Comparison of ENCODE assay signal across 19 cellular contexts in the genomic region with DNA sequence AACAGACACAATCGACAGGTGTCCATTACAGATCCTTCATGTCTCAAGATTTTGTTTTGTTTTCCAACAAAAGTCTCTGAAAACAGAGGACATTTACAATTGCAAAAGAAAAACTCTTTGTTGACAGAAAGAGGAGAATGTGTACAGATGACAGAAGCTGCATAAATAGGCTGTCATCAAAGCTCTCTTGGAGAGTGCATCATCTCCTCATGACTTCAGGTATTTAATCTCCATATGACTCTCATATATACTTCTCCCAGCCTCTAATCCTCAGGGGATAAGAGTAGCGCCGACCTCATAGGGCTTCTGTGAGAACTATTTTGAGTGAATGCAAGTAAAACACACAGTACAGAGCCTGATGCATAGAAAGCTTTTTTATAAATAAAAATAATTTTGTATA. TPM values are rescaled to one million over a fixed set of nuclear protein-coding genes. Genes with fewer than 3 reads are reported as not detected.
DNase-seq lines count a peak whose midpoint lies in the region; ATAC-seq, FAIRE-seq and TF ChIP-seq lines count a peak whose summit lies in the region.
"Had no signal": no experiment of that assay in that cellular context is flagged by ENCODE, and none has a peak within 500 bp of the region (broad histone marks: within the 10 kb centered on the region; RNA-seq: fewer than 3 reads in every experiment).

No MANE protein-coding gene starts in this region.

- peaks cover 2% of the 10 kb centered on the region; the same call in 1 of the 2 replicates for H3K9me1 ChIP-seq in IMR-90 (ENCODE audit: insufficient read depth, low read length)

- no peak overlapping the region for H4K5ac ChIP-seq in IMR-90 (ENCODE audit: low read depth, low read length)

- H3K4me3 Mint-ChIP-seq in astrocyte (ENCODE audit: unreplicated experiment), result no peak overlapping the region
- H3K4me3 Mint-ChIP-seq in activated naive CD4-positive, alpha-beta T cell treated with anti-CD3 and anti-CD28 coated beads, Interleukin-2, amount 10 ng/mL, durations not matched to agents 7 days and 5 days, result no peak overlapping the region
- H3K4me3 Mint-ChIP-seq: CD14-positive monocyte, H9 had no signal

- no TSS peak for BruUV-seq in IMR-90 (replicated peaks; lab: Mats Ljungman, UMichigan)

- H3K27me3 ChIP-seq in IMR-90 (ENCODE audit: control insufficient read depth, insufficient read depth, low read length) (no peaks in the 10 kb centered on the region), astrocyte (ENCODE audit: insufficient read depth, low read length) (no peaks in the 10 kb centered on the region)
- H3K27me3 ChIP-seq: MG63, Peyer's patch had no signal

- H3K27ac ChIP-seq in IMR-90 (ENCODE audit: insufficient read depth, low read length), result no peak overlapping the region; the same call in 1 of the 2 replicates
- H3K27ac ChIP-seq in astrocyte (ENCODE audit: low read depth, low read length), result peak overlapping the region; percentile 76
- H3K27ac ChIP-seq: Peyer's patch had no signal

- H3K27ac Mint-ChIP-seq in astrocyte (ENCODE audit: unreplicated experiment), result peak overlapping the region; percentile 96
- H3K27ac Mint-ChIP-seq in activated naive CD4-positive, alpha-beta T cell treated with anti-CD3 and anti-CD28 coated beads, Interleukin-2, amount 10 ng/mL, durations not matched to agents 7 days and 5 days, result no peak overlapping the region
- H3K27ac Mint-ChIP-seq: CD14-positive monocyte, H9 had no signal

- in situ Hi-C loops in IMR-90 (cut with MboI; ENCODE audit: low sequenced_read_pairs), result no loop called here

- H3K14ac ChIP-seq in IMR-90 (replicated peaks; ENCODE audit: low read depth, low read length), result no peak overlapping the region; the same call in 1 of the 2 replicates

- peak overlapping the region; percentile 79; the same call in 1 of the 2 replicates for H3K18ac ChIP-seq in IMR-90 (ENCODE audit: low read depth, low read length)

- CTCF ChIA-PET in IMR-90 (lab: Yijun Ruan, JAX), result interaction anchor here (0.7 kb wide), 1 partner anchor 24 kb away, joined by 4 read pairs; no protein-coding TSS in a partner anchor
- CTCF ChIA-PET in activated naive CD4-positive, alpha-beta T cell treated with anti-CD3 and anti-CD28 coated beads, Interleukin-2, amount 10 ng/mL, durations not matched to agents 7 days and 5 days (lab: Charles Lee), result interaction anchor here (1.2 kb wide), 1 partner anchor 154 kb away, joined by 3 read pairs; no protein-coding TSS in a partner anchor

- no peak overlapping the region for H2BK20ac ChIP-seq in IMR-90 (ENCODE audit: low read depth, low read length)

- H3K36me3 Mint-ChIP-seq in astrocyte (ENCODE audit: low read depth, unreplicated experiment), result no peaks in the 10 kb centered on the region
- H3K36me3 Mint-ChIP-seq in activated naive CD4-positive, alpha-beta T cell treated with anti-CD3 and anti-CD28 coated beads, Interleukin-2, amount 10 ng/mL, durations not matched to agents 7 days and 5 days, result no peaks in the 10 kb centered on the region
- H3K36me3 Mint-ChIP-seq: CD14-positive monocyte had no signal

- H3K4me1 ChIP-seq in IMR-90 (ENCODE audit: control insufficient read depth, insufficient read depth, low read length) (peaks cover 17% of the 10 kb centered on the region), astrocyte (ENCODE audit: insufficient read depth, low read length) (peaks cover 2% of the 10 kb centered on the region)
- H3K4me1 ChIP-seq: Peyer's patch had no signal

- H2BK15ac ChIP-seq in IMR-90 (ENCODE audit: low read depth, low read length), result 0 out of 3 replicates have a peak overlapping the region, but pooled peaks have one; percentile 77

- peak overlapping the region; percentile 20; the same call in 1 of the 2 replicates for H2BK120ac ChIP-seq in IMR-90 (ENCODE audit: low read depth, low read length)

- H2AFZ ChIP-seq in IMR-90 (replicated peaks; ENCODE audit: low read length, poor library complexity), result no peak overlapping the region
- no peak overlapping the region for H2AFZ ChIP-seq in astrocyte (ENCODE audit: low read depth, low read length)

- dilution Hi-C loops in IMR-90 (cut with HindIII; ENCODE audit: low sequenced_read_pairs, unreplicated experiment), result no loop called here

- POLR2A ChIA-PET in IMR-90 (lab: Charles Lee; ENCODE audit: unreplicated experiment), result interaction anchor here (1.6 kb wide), 1 partner anchor 48 kb away, joined by 4 read pairs; the partner anchor contains the start of gene SEPTIN7

- no peak overlapping the region for H3K4me3 ChIP-seq in IMR-90 (ENCODE audit: insufficient read depth, low read depth, low read length)
- no peak overlapping the region for H3K4me3 ChIP-seq in astrocyte (ENCODE audit: insufficient read depth, low read depth, low read length)
- H3K4me3 ChIP-seq in fibroblast of villous mesenchyme (ENCODE audit: low read depth, low read length), result no peak overlapping the region
- H3K4me3 ChIP-seq: MG63, Peyer's patch had no signal

- TF ChIP-seq RAD21 in IMR-90 (IDR thresholded peaks at IDR 0.05; ENCODE audit: low read length), result no peak

- WGBS in IMR-90 (ENCODE audit: extremely low coverage in 2 of 2, insufficient read length in 1 of 2), 2 experiments, result no CpG with 5 or more reads among the region's 3 CpGs

- peak overlapping the region; percentile 24; the same call in 1 of the 2 replicates for H3K4ac ChIP-seq in IMR-90 (ENCODE audit: low read depth, low read length)

- no peak for TF ChIP-seq POLR2A in IMR-90 (IDR thresholded peaks at IDR 0.05; ENCODE audit: low read depth, low read length)

- DNase-seq in IMR-90 (no peak), astrocyte (ENCODE audit: low read depth) (no peak), fibroblast of villous mesenchyme (ENCODE audit: low read depth) (peak; percentile 77), pons (ENCODE audit: low spot score) (peak; percentile 66), NCI-H2171 (lab: John Stamatoyannopoulos, UW) (no peak)
- no peak for DNase-seq in activated naive CD4-positive, alpha-beta T cell treated with anti-CD3 and anti-CD28 coated beads, Interleukin-2, amount 10 ng/mL, durations not matched to agents 7 days and 5 days
- DNase-seq: Caco-2, H9, MG63, NCI-H1092 treated with DMSO at 0.1 percent for 48 hours, NCI-H1694, NCI-H2107, NCI-H446 treated with DMSO at 0.1 percent for 48 hours, NCI-H748 treated with DMSO at 0.1 percent for 48 hours, Peyer's patch had no signal

- no peak overlapping the region for H2AK9ac ChIP-seq in IMR-90 (replicated peaks; ENCODE audit: low read depth, low read length, poor library complexity)

- no peaks in the 10 kb centered on the region for H3K27me3 Mint-ChIP-seq in astrocyte (ENCODE audit: low read depth, unreplicated experiment)
- H3K27me3 Mint-ChIP-seq in activated naive CD4-positive, alpha-beta T cell treated with anti-CD3 and anti-CD28 coated beads, Interleukin-2, amount 10 ng/mL, durations not matched to agents 7 days and 5 days, result peaks cover 5% of the 10 kb centered on the region

- no peak overlapping the region for H3K56ac ChIP-seq in IMR-90 (ENCODE audit: extremely low read depth, insufficient read depth, low read length)

- peak overlapping the region; percentile 24; the same call in 1 of the 2 replicates for H4K91ac ChIP-seq in IMR-90 (ENCODE audit: insufficient read depth, low read depth, low read length)

- H3K23ac ChIP-seq in IMR-90 (ENCODE audit: low read depth, low read length), result no peak overlapping the region

- H4K8ac ChIP-seq in IMR-90 (ENCODE audit: low read depth in 2 of 2, low read length in 2 of 2), result no peak overlapping the region

- H3K79me1 ChIP-seq in IMR-90 (ENCODE audit: low read depth in 1 of 2, low read length in 2 of 2), result no peaks in the 10 kb centered on the region

- H2AK5ac ChIP-seq in IMR-90 (ENCODE audit: low read depth, low read length), result no peak overlapping the region

- H3K9me3 Mint-ChIP-seq in astrocyte (ENCODE audit: unreplicated experiment), result peaks cover 1% of the 10 kb centered on the region
- no peaks in the 10 kb centered on the region for H3K9me3 Mint-ChIP-seq in activated naive CD4-positive, alpha-beta T cell treated with anti-CD3 and anti-CD28 coated beads, Interleukin-2, amount 10 ng/mL, durations not matched to agents 7 days and 5 days
- H3K9me3 Mint-ChIP-seq: H9 had no signal

- ATAC-seq in IMR-90 (ENCODE audit: low read depth) (no peak), esophagus mucosa (no peak), HG03196 (IDR thresholded peaks at IDR 0.05; ENCODE audit: unreplicated experiment) (no peak)

- no peak for FAIRE-seq in astrocyte (lab: Jason Lieb, UNC)
- FAIRE-seq: GM18507 had no signal

- peak overlapping the region; percentile 11; the same call in 1 of the 2 replicates for H3K4me2 ChIP-seq in IMR-90 (ENCODE audit: low read depth, low read length)
- H3K4me2 ChIP-seq in astrocyte (ENCODE audit: low read length), result no peak overlapping the region

- H3K79me2 ChIP-seq in astrocyte (ENCODE audit: insufficient read depth, low read length), result no peaks in the 10 kb centered on the region

- TF ChIP-seq CTCF in IMR-90 (conservative IDR thresholded peaks at IDR 0.05; ENCODE audit: low read depth, low read length), result no peak
- TF ChIP-seq CTCF in astrocyte (IDR thresholded peaks at IDR 0.05; ENCODE audit: insufficient read depth, low read depth, low read length), result no peak
- TF ChIP-seq CTCF in fibroblast of villous mesenchyme (IDR thresholded peaks at IDR 0.05; ENCODE audit: insufficient read depth, low read depth, low read length), result no peak

- H3K9me3 ChIP-seq in IMR-90 (ENCODE audit: control insufficient read depth, insufficient read depth, low read length) (no peaks in the 10 kb centered on the region), astrocyte (ENCODE audit: insufficient read depth, low read depth, low read length) (no peaks in the 10 kb centered on the region)
- H3K9me3 ChIP-seq: Caco-2, MG63, Peyer's patch had no signal

- H3K36me3 ChIP-seq in IMR-90 (ENCODE audit: control insufficient read depth, insufficient read depth, low read length) (no peaks in the 10 kb centered on the region), astrocyte (ENCODE audit: insufficient read depth, low read length) (no peaks in the 10 kb centered on the region)
- H3K36me3 ChIP-seq: MG63, Peyer's patch had no signal

- H4K20me1 ChIP-seq in IMR-90 (ENCODE audit: insufficient read depth, low read length) (no peaks in the 10 kb centered on the region), astrocyte (ENCODE audit: insufficient read depth, low read length) (no peaks in the 10 kb centered on the region)

- H3K4me1 Mint-ChIP-seq in astrocyte (ENCODE audit: low read depth, unreplicated experiment), result peaks cover 38% of the 10 kb centered on the region
- H3K4me1 Mint-ChIP-seq in activated naive CD4-positive, alpha-beta T cell treated with anti-CD3 and anti-CD28 coated beads, Interleukin-2, amount 10 ng/mL, durations not matched to agents 7 days and 5 days, result no peaks in the 10 kb centered on the region

- intact Hi-C loops in IMR-90 (cut with micrococcal nuclease), result loop anchor here (2.0 kb wide), 1 partner anchor 36 kb away; no protein-coding TSS in a partner anchor

- peak overlapping the region; percentile 85 for H2BK5ac ChIP-seq in IMR-90 (ENCODE audit: low read depth, low read length, poor library complexity, severe bottlenecking)

- H3K9ac ChIP-seq in IMR-90 (ENCODE audit: low read depth, low read length) (no peak overlapping the region), astrocyte (ENCODE audit: low read length) (peak overlapping the region; percentile 34)

RNA-seq across cellular contexts. Expression of gene SEPTIN7, which starts 48.1 kb away (rescaled TPM):
- total RNA-seq in IMR-90 (2012; rRNA removed), result 239 and 270 TPM in 2 replicates
- polyA plus RNA-seq in IMR-90 (2012; rRNA removed), result 112 and 150 TPM in 2 replicates
- polyA plus RNA-seq in IMR-90 (2012; cell fraction: cytosol; rRNA removed), result 20.5 and 27.9 TPM in 2 replicates
- 5.8 and 66.9 TPM in 2 replicates for polyA plus RNA-seq in IMR-90 (2012; cell fraction: nucleus; rRNA removed; ENCODE audit: low replicate concordance)
- total RNA-seq in astrocyte, result 330 and 339 TPM in 2 replicates
- 168 and 244 TPM in 2 replicates for total RNA-seq in fibroblast of villous mesenchyme
- 102 TPM for total RNA-seq in esophagus mucosa

RNA-seq across cellular contexts. Expression of gene HERPUD2, which starts 57.8 kb away (rescaled TPM):
- total RNA-seq in IMR-90 (2012; rRNA removed), result 18.3 and 22.2 TPM in 2 replicates
- polyA plus RNA-seq in IMR-90 (2012; rRNA removed), result 26.8 and 27.2 TPM in 2 replicates
- polyA plus RNA-seq in IMR-90 (2012; cell fraction: cytosol; rRNA removed), result 7.9 and 15.9 TPM in 2 replicates
- 11.7 and 13.3 TPM in 2 replicates for polyA plus RNA-seq in IMR-90 (2012; cell fraction: nucleus; rRNA removed; ENCODE audit: low replicate concordance)
- 28.0 and 29.7 TPM in 2 replicates for total RNA-seq in astrocyte
- total RNA-seq in fibroblast of villous mesenchyme, result 23.2 and 30.7 TPM in 2 replicates
- total RNA-seq in esophagus mucosa, result 15.7 TPM

Comparison
In these comparisons a context has a peak if more than half of its experiments do, and no peak if none do; other contexts are left out.
1. DNase-seq: peak in fibroblast of villous mesenchyme (single experiment) and pons (single experiment); none in IMR-90 (single experiment), astrocyte (single experiment), activated naive CD4-positive, alpha-beta T cell treated with anti-CD3 and anti-CD28 coated beads, Interleukin-2, amount 10 ng/mL, durations not matched to agents 7 days and 5 days (single experiment) and NCI-H2171 (single experiment).